ENCODE assay signal across 18 cellular contexts in the genomic region with DNA sequence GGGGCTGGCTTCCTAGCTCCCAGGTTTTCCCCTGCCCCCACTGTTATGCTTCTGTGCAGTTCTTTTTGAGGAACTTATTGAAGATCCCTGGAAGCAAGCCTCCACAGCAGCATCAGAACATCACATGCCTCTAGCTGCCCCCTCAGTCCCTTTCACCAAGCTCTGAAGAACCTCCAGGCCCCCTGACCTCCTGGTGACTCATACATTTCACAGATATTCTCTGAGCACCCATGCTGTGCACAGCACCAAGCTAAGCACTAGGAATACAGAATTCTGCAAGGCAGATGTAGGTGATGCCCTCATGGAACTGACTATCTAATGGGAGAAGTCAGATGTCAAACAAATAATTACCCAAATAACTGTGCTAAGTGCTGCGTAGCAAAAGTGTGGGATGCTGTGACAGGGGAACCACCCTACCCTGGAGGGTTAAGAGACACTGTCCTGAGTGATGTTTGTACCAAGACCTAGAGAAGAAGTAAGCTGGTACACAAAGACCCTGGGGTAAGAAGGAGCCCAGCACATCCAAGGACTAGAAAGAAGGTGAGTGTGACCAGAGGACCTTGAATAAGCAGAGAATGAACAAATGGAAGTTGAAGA.
DNase-seq lines count a peak whose midpoint lies in the region; ATAC-seq and TF ChIP-seq lines count a peak whose summit lies in the region.
"Had no signal": no experiment of that assay in that cellular context is flagged by ENCODE, and none has a peak within 500 bp of the region (broad histone marks: within the 10 kb centered on the region; RNA-seq: fewer than 3 reads in every experiment).

No MANE protein-coding gene starts in this region.

- H3K27ac Mint-ChIP-seq in activated naive CD8-positive, alpha-beta T cell treated with anti-CD3 and anti-CD28 coated beads, Interleukin-2, amount 50 U/mL, for 24 hours: no peak overlapping the region
- H3K27ac Mint-ChIP-seq in activated naive CD8-positive, alpha-beta T cell treated with anti-CD3 and anti-CD28 coated beads for 36 hours: no peak overlapping the region
- H3K27ac Mint-ChIP-seq: activated naive CD4-positive, alpha-beta T cell treated with anti-CD3 and anti-CD28 coated beads, Interleukin-2, amount 50 U/mL, for 24 hours; effector memory CD8-positive, alpha-beta T cell had no signal

- intact Hi-C loops in left lung (cut with DNase I): no loop called here

- H3K4me1 ChIP-seq in left lung: no peaks in the 10 kb centered on the region
- H3K4me1 ChIP-seq: A549, right atrium auricular region, SJCRH30, transverse colon had no signal

- ATAC-seq in activated naive CD8-positive, alpha-beta T cell treated with anti-CD3 and anti-CD28 coated beads, Interleukin-2, amount 50 U/mL, for 24 hours: peak; percentile 27
- ATAC-seq in left lung: peak; percentile 27
- ATAC-seq: A549; effector memory CD8-positive, alpha-beta T cell; left colon had no signal

- no peak for TF ChIP-seq CTCF in astrocyte of the spinal cord (IDR thresholded peaks at IDR 0.05; ENCODE audit: low read depth, low read length)
- no peak for TF ChIP-seq CTCF in left lung (IDR thresholded peaks at IDR 0.05)

- H3K36me3 Mint-ChIP-seq in activated naive CD8-positive, alpha-beta T cell treated with anti-CD3 and anti-CD28 coated beads, Interleukin-2, amount 50 U/mL, for 24 hours (ENCODE audit: low read depth): no peaks in the 10 kb centered on the region
- no peaks in the 10 kb centered on the region for H3K36me3 Mint-ChIP-seq in activated naive CD8-positive, alpha-beta T cell treated with anti-CD3 and anti-CD28 coated beads for 36 hours

- in situ Hi-C loops in astrocyte of the spinal cord (cut with HindIII; ENCODE audit: low sequenced_read_pairs): no loop called here

- H3K9me3 ChIP-seq in left lung: no peaks in the 10 kb centered on the region
- H3K9me3 ChIP-seq: A549, right atrium auricular region, SJCRH30, transverse colon had no signal

- no peak overlapping the region for H3K4me3 Mint-ChIP-seq in activated naive CD8-positive, alpha-beta T cell treated with anti-CD3 and anti-CD28 coated beads, Interleukin-2, amount 50 U/mL, for 24 hours
- H3K4me3 Mint-ChIP-seq in activated naive CD8-positive, alpha-beta T cell treated with anti-CD3 and anti-CD28 coated beads for 36 hours: no peak overlapping the region
- H3K4me3 Mint-ChIP-seq: activated naive CD4-positive, alpha-beta T cell treated with anti-CD3 and anti-CD28 coated beads, Interleukin-2, amount 50 U/mL, for 24 hours; effector memory CD8-positive, alpha-beta T cell; naive B cell had no signal

- H3K4me1 Mint-ChIP-seq in activated naive CD8-positive, alpha-beta T cell treated with anti-CD3 and anti-CD28 coated beads, Interleukin-2, amount 50 U/mL, for 24 hours: peaks cover 2% of the 10 kb centered on the region
- peaks cover 6% of the 10 kb centered on the region for H3K4me1 Mint-ChIP-seq in activated naive CD8-positive, alpha-beta T cell treated with anti-CD3 and anti-CD28 coated beads for 36 hours
- H3K4me1 Mint-ChIP-seq: activated naive CD4-positive, alpha-beta T cell treated with anti-CD3 and anti-CD28 coated beads, Interleukin-2, amount 50 U/mL, for 24 hours; naive B cell had no signal

- H3K4me3 ChIP-seq in astrocyte of the spinal cord (ENCODE audit: low read depth, low read length) (no peak overlapping the region), left lung (no peak overlapping the region)
- H3K4me3 ChIP-seq: A549, right atrium auricular region, SJCRH30, transverse colon had no signal

- H3K27ac ChIP-seq in left lung: no peak overlapping the region
- H3K27ac ChIP-seq: A549, right atrium auricular region, SJCRH30, transverse colon had no signal

- no peaks in the 10 kb centered on the region for H3K36me3 ChIP-seq in left lung
- H3K36me3 ChIP-seq: right atrium auricular region, SJCRH30, transverse colon had no signal

- peaks cover 6% of the 10 kb centered on the region for H3K27me3 Mint-ChIP-seq in activated naive CD8-positive, alpha-beta T cell treated with anti-CD3 and anti-CD28 coated beads, Interleukin-2, amount 50 U/mL, for 24 hours
- peaks cover 9% of the 10 kb centered on the region for H3K27me3 Mint-ChIP-seq in activated naive CD8-positive, alpha-beta T cell treated with anti-CD3 and anti-CD28 coated beads for 36 hours

- H3K27me3 ChIP-seq in left lung: no peaks in the 10 kb centered on the region
- H3K27me3 ChIP-seq: right atrium auricular region, transverse colon had no signal

- no peaks in the 10 kb centered on the region for H3K9me3 Mint-ChIP-seq in activated naive CD8-positive, alpha-beta T cell treated with anti-CD3 and anti-CD28 coated beads, Interleukin-2, amount 50 U/mL, for 24 hours
- H3K9me3 Mint-ChIP-seq in activated naive CD8-positive, alpha-beta T cell treated with anti-CD3 and anti-CD28 coated beads for 36 hours: no peaks in the 10 kb centered on the region
- H3K9me3 Mint-ChIP-seq: activated naive CD4-positive, alpha-beta T cell treated with anti-CD3 and anti-CD28 coated beads, Interleukin-2, amount 50 U/mL, for 24 hours; effector memory CD8-positive, alpha-beta T cell had no signal

- DNase-seq in activated naive CD8-positive, alpha-beta T cell treated with anti-CD3 and anti-CD28 coated beads, Interleukin-2, amount 50 U/mL, for 24 hours: no peak
- DNase-seq in activated naive CD8-positive, alpha-beta T cell treated with anti-CD3 and anti-CD28 coated beads for 36 hours: no peak
- DNase-seq in astrocyte of the spinal cord (ENCODE audit: low read depth, low spot score) (peak; percentile 55), left lung (no peak), AG20443 (ENCODE audit: low spot score) (no peak), NCI-H1092 (lab: John Stamatoyannopoulos, UW) (no peak), OCI-M1 (lab: John Stamatoyannopoulos, UW) (no peak), NCI-H2107 treated with DMSO at 0.1 percent for 48 hours (lab: John Stamatoyannopoulos, UW; ENCODE audit: unreplicated experiment) (no peak)
- DNase-seq: activated CD4-positive, alpha-beta T cell treated with anti-CD3 and anti-CD28 coated beads for 4 hours; effector memory CD8-positive, alpha-beta T cell; left colon; naive B cell; NCI-H2107; SJCRH30; transverse colon had no signal
